In the genomic region with DNA sequence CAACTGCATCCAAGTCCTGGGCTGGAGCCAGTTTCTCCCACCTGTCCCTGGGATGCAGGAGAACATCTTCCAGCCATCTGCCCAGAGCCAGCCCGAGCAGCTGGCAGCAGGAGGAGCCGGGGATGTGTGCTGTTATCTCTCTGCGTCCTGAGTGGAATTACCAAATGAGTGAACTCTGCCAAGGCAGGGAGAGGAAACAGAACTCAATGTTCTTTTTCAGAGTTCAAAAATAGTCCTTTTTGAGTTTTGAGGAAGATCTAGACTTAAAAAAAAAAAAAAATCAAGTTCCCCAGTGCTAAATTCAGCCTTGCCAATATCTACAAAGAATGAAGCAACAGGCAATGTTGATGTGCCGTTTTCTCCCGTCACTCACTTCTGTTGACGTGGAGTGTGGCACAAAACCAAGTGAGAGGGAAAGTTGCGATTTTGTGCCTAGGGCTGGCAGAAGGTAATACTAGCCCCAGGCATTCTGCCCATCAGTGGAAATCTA, we compare ENCODE assay signal across 9 cellular contexts. TPM values are rescaled to one million over a fixed set of nuclear protein-coding genes. Genes with fewer than 3 reads are reported as not detected.
A peak's percentile ranks its signal among the peaks of the same experiment; 100 is the strongest.
DNase-seq lines count a peak whose midpoint lies in the region; ATAC-seq and TF ChIP-seq lines count a peak whose summit lies in the region.
"Had no signal": no experiment of that assay in that cellular context is flagged by ENCODE, and none has a peak within 500 bp of the region (broad histone marks: within the 10 kb centered on the region; RNA-seq: fewer than 3 reads in every experiment).

No MANE protein-coding gene starts in this region.

- no peaks in the 10 kb centered on the region for H3K36me3 Mint-ChIP-seq in stimulated activated memory B cell treated with anti-CD40 and anti-IgM and Interleukin-4, amounts not matched to agents 10 μg/mL and 1 μg/mL and 100 μg/mL, for 72 hours

- WGBS in lung, 2 donors = 8 to 18% methylated on average over 7 of the region's 7 CpGs

- H3K9me3 ChIP-seq in lung (ENCODE audit: control insufficient read depth in 2 of 2, insufficient read depth in 1 of 2, low read length in 1 of 2) = no peaks in the 10 kb centered on the region

- TF ChIP-seq CTCF in cardiac fibroblast (IDR thresholded peaks at IDR 0.05; ENCODE audit: low read depth, low read length) (no peak), lung (IDR thresholded peaks at IDR 0.05; ENCODE audit: control extremely low read depth, extremely low read depth) (no peak)

- no peaks in the 10 kb centered on the region for H3K4me1 Mint-ChIP-seq in stimulated activated memory B cell treated with anti-CD40 and anti-IgM and Interleukin-4, amounts not matched to agents 10 μg/mL and 1 μg/mL and 100 μg/mL, for 72 hours

- peaks cover 6 to 9% of the 10 kb centered on the region in 2 donors for H3K4me1 ChIP-seq in lung (ENCODE audit: control insufficient read depth in 2 of 2, insufficient read depth in 2 of 2, low read length in 2 of 2)

- no peak overlapping the region for H3K4me3 Mint-ChIP-seq in stimulated activated memory B cell treated with anti-CD40 and anti-IgM and Interleukin-4, amounts not matched to agents 10 μg/mL and 1 μg/mL and 100 μg/mL, for 72 hours

- no peaks in the 10 kb centered on the region for H3K9me3 Mint-ChIP-seq in stimulated activated memory B cell treated with anti-CD40 and anti-IgM and Interleukin-4, amounts not matched to agents 10 μg/mL and 1 μg/mL and 100 μg/mL, for 72 hours

- H3K36me3 ChIP-seq in lung (ENCODE audit: control insufficient read depth in 2 of 2, insufficient read depth in 2 of 2, low read length in 2 of 2) = peaks cover 0 to 4% of the 10 kb centered on the region in 2 donors

- no peak overlapping the region for H3K27ac Mint-ChIP-seq in stimulated activated memory B cell treated with anti-CD40 and anti-IgM and Interleukin-4, amounts not matched to agents 10 μg/mL and 1 μg/mL and 100 μg/mL, for 72 hours

- peak overlapping the region; percentile 69 to 91 for H3K27ac ChIP-seq in lung (ENCODE audit: low read depth in 1 of 2, low read length in 1 of 2)

- H3K4me3 ChIP-seq in cardiac fibroblast (replicated peaks in 1 of 2; ENCODE audit: low read depth in 2 of 2, low read length in 2 of 2) (no peak overlapping the region), lung (no peak overlapping the region)

- DNase-seq in NCI-H2081 (lab: John Stamatoyannopoulos, UW) (peak; percentile 17 to 43), NCI-H2081 treated with DMSO at 0.1 percent for 48 hours (lab: John Stamatoyannopoulos, UW) (no peak), cardiac fibroblast (ENCODE audit: low read depth in 2 of 2) (peak; percentile 10 to 78), lung (ENCODE audit: low spot score) (peak; percentile 59), ureter (ENCODE audit: low spot score) (peak; percentile 72)

- H3K27me3 Mint-ChIP-seq in stimulated activated memory B cell treated with anti-CD40 and anti-IgM and Interleukin-4, amounts not matched to agents 10 μg/mL and 1 μg/mL and 100 μg/mL, for 72 hours = peaks cover 59% of the 10 kb centered on the region

- peak; percentile 58 for ATAC-seq in lung (ENCODE audit: insufficient read depth, low FRiP score)
- no peak for ATAC-seq in stimulated activated memory B cell treated with anti-CD40 and anti-IgM and Interleukin-4, amounts not matched to agents 10 μg/mL and 1 μg/mL and 100 μg/mL, for 72 hours
- no peak for ATAC-seq in HG03439 (IDR thresholded peaks at IDR 0.05; ENCODE audit: unreplicated experiment)
- ATAC-seq in HG03025 (IDR thresholded peaks at IDR 0.05; ENCODE audit: low FRiP score, unreplicated experiment) = no peak

- H3K27me3 ChIP-seq in lung (ENCODE audit: control insufficient read depth, insufficient read depth) = no peaks in the 10 kb centered on the region

RNA-seq across cellular contexts. Expression of a gene that starts 56.2 kb away (rescaled TPM):
- total RNA-seq in lung (1 to 10 TPM; 2.4 to 7.8 TPM), ureter (29.3 TPM)
- polyA plus RNA-seq in lung = 1 to 10 TPM; 2.7 to 7.9 TPM
- total RNA-seq: LHCN-M2 had no signal
